8 cellular contexts compared by ENCODE assay signal in the genomic region with DNA sequence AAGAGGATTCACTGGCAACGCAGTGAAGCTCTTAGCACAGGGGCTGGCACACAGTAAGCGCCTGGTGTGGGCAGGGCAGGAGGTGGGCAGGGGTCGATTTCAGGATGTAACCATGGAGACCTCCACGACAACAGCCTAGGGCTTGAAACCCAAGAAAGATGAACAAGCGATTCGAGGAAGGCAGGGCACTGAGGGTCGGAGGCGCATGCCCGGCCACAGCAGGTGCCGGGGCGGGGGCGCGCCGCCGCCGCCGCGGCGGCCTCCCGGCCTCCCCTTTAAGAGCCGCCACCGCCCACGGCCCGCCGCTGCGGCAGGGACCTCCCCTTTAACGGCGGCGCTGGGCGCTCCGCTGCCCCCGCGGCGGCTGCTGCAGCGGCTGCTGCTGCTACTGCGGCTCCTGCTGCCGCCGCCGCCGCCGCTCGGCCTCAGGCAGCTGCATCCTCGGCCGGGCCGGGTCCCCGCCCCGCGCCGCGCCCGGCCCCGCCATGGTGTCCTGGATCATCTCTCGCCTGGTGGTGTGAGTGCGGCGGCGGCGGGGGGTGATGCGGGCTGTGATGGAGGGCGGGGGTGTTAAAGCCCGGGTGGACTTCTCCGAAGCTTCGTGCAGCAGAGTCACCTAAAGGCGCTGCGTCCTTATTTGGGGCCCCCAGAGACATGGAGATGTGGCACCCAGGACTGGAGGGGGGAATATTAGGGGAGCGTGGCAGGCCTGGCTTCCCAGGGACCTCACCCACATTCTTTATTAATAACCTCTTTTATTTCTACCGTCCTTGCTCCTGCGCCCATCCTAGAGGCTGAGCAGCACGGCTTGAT. TPM values are rescaled to one million over a fixed set of nuclear protein-coding genes. Genes with fewer than 3 reads are reported as not detected.
DNase-seq lines count a peak whose midpoint lies in the region; ATAC-seq and TF ChIP-seq lines count a peak whose summit lies in the region.
"Had no signal": no experiment of that assay in that cellular context is flagged by ENCODE, and none has a peak within 500 bp of the region (broad histone marks: within the 10 kb centered on the region; RNA-seq: fewer than 3 reads in every experiment).

A gene with protein sequence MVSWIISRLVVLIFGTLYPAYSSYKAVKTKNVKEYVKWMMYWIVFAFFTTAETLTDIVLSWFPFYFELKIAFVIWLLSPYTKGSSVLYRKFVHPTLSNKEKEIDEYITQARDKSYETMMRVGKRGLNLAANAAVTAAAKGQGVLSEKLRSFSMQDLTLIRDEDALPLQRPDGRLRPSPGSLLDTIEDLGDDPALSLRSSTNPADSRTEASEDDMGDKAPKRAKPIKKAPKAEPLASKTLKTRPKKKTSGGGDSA (plus strand): TSS at position 334 of the 813 bp plus-strand sequence. CDS start 152 bp downstream, at position 486.

- peak within 1 kb of the TSS in 5 of 6 donors; percentile 15 to 76 (median 65) for H3K27ac Mint-ChIP-seq in naive B cell

- H3K36me3 ChIP-seq in esophagus muscularis mucosa = peaks cover 18 to 35% (median 29%) of the 10 kb centered on the region in 4 donors
- H3K36me3 ChIP-seq in stomach smooth muscle (ENCODE audit: control insufficient read depth in 2 of 2, insufficient read depth in 2 of 2, low read length in 2 of 2) = peaks cover 14 to 16% of the 10 kb centered on the region in 2 donors

- peak; percentile 78 for ATAC-seq in GM18505 (IDR thresholded peaks at IDR 0.05; ENCODE audit: unreplicated experiment)
- peak; percentile 52 for ATAC-seq in HG03039 (IDR thresholded peaks at IDR 0.05; ENCODE audit: unreplicated experiment)
- peak; percentile 88 for ATAC-seq in naive B cell (ENCODE audit: low read depth in 2 of 2)

- H3K4me1 Mint-ChIP-seq in naive B cell = peaks cover 17 to 20% (median 18%) of the 10 kb centered on the region in 3 donors

- H3K4me3 ChIP-seq in esophagus muscularis mucosa = peak within 1 kb of the TSS; percentile 61 to 76 (median 64)
- peak within 1 kb of the TSS; percentile 65 to 74 for H3K4me3 ChIP-seq in stomach smooth muscle (ENCODE audit: low read length in 2 of 2)

- 3% methylated on average over 29 of the region's 68 CpGs for WGBS in esophagus muscularis mucosa

- H3K9me3 ChIP-seq in esophagus muscularis mucosa (no peaks in the 10 kb centered on the region), stomach smooth muscle (ENCODE audit: control insufficient read depth in 2 of 2, low read length in 2 of 2) (no peaks in the 10 kb centered on the region)
- H3K9me3 ChIP-seq: neutrophil had no signal

- DNase-seq in NCI-H69 (lab: John Stamatoyannopoulos, UW) (peak; percentile 90), activated T-cell treated with anti-CD3 and anti-CD28 coated beads for 48 hours (ENCODE audit: low read depth) (peak; percentile 75), esophagus muscularis mucosa (ENCODE audit: extremely low spot score) (no peak), naive B cell (peak; percentile 63)

- intact Hi-C loops in esophagus muscularis mucosa (cut with DNase I) = no loop called here

- peak within 1 kb of the TSS; percentile 78 to 80 for H3K9ac ChIP-seq in stomach smooth muscle (ENCODE audit: low read length in 2 of 2)

- H3K27me3 ChIP-seq in esophagus muscularis mucosa = no peaks in the 10 kb centered on the region
- no peaks in the 10 kb centered on the region for H3K27me3 ChIP-seq in stomach smooth muscle (ENCODE audit: control insufficient read depth in 1 of 2, insufficient read depth in 2 of 2, low read length in 2 of 2)

- peaks cover 26 to 31% (median 28%) of the 10 kb centered on the region in 4 donors for H3K4me1 ChIP-seq in esophagus muscularis mucosa
- peaks cover 25% of the 10 kb centered on the region for H3K4me1 ChIP-seq in stomach smooth muscle (ENCODE audit: control insufficient read depth, insufficient read depth, low read length)

- peak in 1 of 3 experiments; percentile 12 for TF ChIP-seq CTCF in esophagus muscularis mucosa (IDR thresholded peaks at IDR 0.05)

- H3K4me3 Mint-ChIP-seq in naive B cell = peak within 1 kb of the TSS; percentile 68 to 92 (median 86)

- H3K27me3 Mint-ChIP-seq in naive B cell = peaks cover 0 to 10% (median 0%) of the 10 kb centered on the region in 3 donors

- no peak for TF ChIP-seq EP300 in esophagus muscularis mucosa (IDR thresholded peaks at IDR 0.05)

- H3K36me3 Mint-ChIP-seq in naive B cell = peaks cover 17 to 21% of the 10 kb centered on the region in 2 donors

- TF ChIP-seq POLR2A in GM18505 (IDR thresholded peaks at IDR 0.05; ENCODE audit: borderline replicate concordance, extremely low read depth, insufficient read depth, insufficient read length) = no peak
- no peak for TF ChIP-seq POLR2A in esophagus muscularis mucosa (IDR thresholded peaks at IDR 0.05; ENCODE audit: low read depth)

- H3K27ac ChIP-seq in esophagus muscularis mucosa (replicated peaks in 1 of 4) (peak within 1 kb of the TSS; percentile 75 to 80 (median 76)), stomach smooth muscle (ENCODE audit: low read length) (peak within 1 kb of the TSS; percentile 64)
- H3K27ac ChIP-seq: neutrophil had no signal

- no peaks in the 10 kb centered on the region for H3K9me3 Mint-ChIP-seq in naive B cell

RNA-seq across cellular contexts. Expression of the gene that starts here (rescaled TPM):
- total RNA-seq in esophagus muscularis mucosa = 10 to 100 TPM; 24.5 to 55.9 (median 33.6) TPM
- polyA plus RNA-seq in naive B cell (ENCODE audit: low read depth in 6 of 6) = not detected

Comparison
In these comparisons a context has a peak if more than half of its experiments do, and no peak if none do; other contexts are left out.
1. Peak in DNase-seq and ATAC-seq in naive B cell; RNA of the gene not detected or under 1 TPM.